ENCODE assay signal across 11 cellular contexts in genomic region chr7:87144173-87144657, GRCh38. TPM values are rescaled to one million over a fixed set of nuclear protein-coding genes. Genes with fewer than 3 reads are reported as not detected.
DNase-seq lines count a peak whose midpoint lies in the region; ATAC-seq and TF ChIP-seq lines count a peak whose summit lies in the region.
"Had no signal": no experiment of that assay in that cellular context is flagged by ENCODE, and none has a peak within 500 bp of the region (broad histone marks: within the 10 kb centered on the region; RNA-seq: fewer than 3 reads in every experiment).

No MANE protein-coding gene starts in this region.

- CTCF ChIA-PET in HEK293T (lab: Yijun Ruan, JAX) = no interaction called here

- POLR2A ChIA-PET in HEK293T (lab: Yijun Ruan, JAX) = interaction anchor here (1.1 kb wide), 1 partner anchor 8 kb away, joined by 3 read pairs; the partner anchor contains the start of gene DMTF1

- no peaks in the 10 kb centered on the region for H3K4me1 Mint-ChIP-seq in stimulated activated naive CD8-positive, alpha-beta T cell treated with anti-CD3 and anti-CD28 coated beads, Interleukin-15, amount 100 ng/mL, for 72 hours

- ATAC-seq in stimulated activated naive CD8-positive, alpha-beta T cell treated with anti-CD3 and anti-CD28 coated beads, Interleukin-15, amount 100 ng/mL, for 72 hours = peak; percentile 90
- ATAC-seq in stimulated activated naive CD8-positive, alpha-beta T cell treated with anti-CD3 and anti-CD28 coated beads, Interleukin-15, Interleukin-2, amounts not matched to agents 100 U/mL and 50 U/mL, for 24 hours = no peak
- peak; percentile 98 for ATAC-seq in HG02678 (IDR thresholded peaks at IDR 0.05; ENCODE audit: unreplicated experiment)
- ATAC-seq in HG03565 (IDR thresholded peaks at IDR 0.05; ENCODE audit: unreplicated experiment) = peak; percentile 97

- H3K27ac Mint-ChIP-seq in stimulated activated naive CD8-positive, alpha-beta T cell treated with anti-CD3 and anti-CD28 coated beads, Interleukin-15, amount 100 ng/mL, for 72 hours = no peak overlapping the region

- peaks cover 14% of the 10 kb centered on the region for H3K27me3 Mint-ChIP-seq in stimulated activated naive CD8-positive, alpha-beta T cell treated with anti-CD3 and anti-CD28 coated beads, Interleukin-15, amount 100 ng/mL, for 72 hours

- H3K9me3 Mint-ChIP-seq in stimulated activated naive CD8-positive, alpha-beta T cell treated with anti-CD3 and anti-CD28 coated beads, Interleukin-15, amount 100 ng/mL, for 72 hours = no peaks in the 10 kb centered on the region

- no peak for DNase-seq in stimulated activated naive CD8-positive, alpha-beta T cell treated with anti-CD3 and anti-CD28 coated beads, Interleukin-15, amount 100 ng/mL, for 72 hours
- DNase-seq in stimulated activated naive CD8-positive, alpha-beta T cell treated with anti-CD3 and anti-CD28 coated beads, Interleukin-15, Interleukin-2, amounts not matched to agents 100 U/mL and 50 U/mL, for 24 hours = no peak
- no peak for DNase-seq in hypothalamus (lab: John Stamatoyannopoulos, UW)
- DNase-seq in HEK293T (ENCODE audit: extremely low spot score) = no peak
- DNase-seq in NCI-H82 treated with DMSO at 0.1 percent for 48 hours (lab: John Stamatoyannopoulos, UW; ENCODE audit: unreplicated experiment) = no peak
- DNase-seq in dermis blood vessel endothelial cell = no peak
- DNase-seq: NCI-H1105, occipital lobe, Right ventricle myocardium superior had no signal

- H3K4me3 Mint-ChIP-seq in stimulated activated naive CD8-positive, alpha-beta T cell treated with anti-CD3 and anti-CD28 coated beads, Interleukin-15, amount 100 ng/mL, for 72 hours = no peak overlapping the region

TF ChIP-seq in HEK293T, 16 proteins besides CTCF, POLR2A, EP300 and RAD21:
- TF ChIP-seq HDGF (IDR thresholded peaks at IDR 0.05; ENCODE audit: borderline replicate concordance) (no peak), ARNT (IDR thresholded peaks at IDR 0.05) (no peak), ZNF384 (IDR thresholded peaks at IDR 0.05) (no peak), L3MBTL2 (conservative IDR thresholded peaks at IDR 0.05) (no peak), FOXA1 (IDR thresholded peaks at IDR 0.05) (no peak), SUZ12 (IDR thresholded peaks at IDR 0.05) (no peak), FOXK2 (IDR thresholded peaks at IDR 0.05) (no peak), NFRKB (IDR thresholded peaks at IDR 0.05) (no peak), TARDBP (IDR thresholded peaks at IDR 0.05) (no peak), CTBP1 (IDR thresholded peaks at IDR 0.05; ENCODE audit: borderline replicate concordance) (no peak)

RNA-seq across cellular contexts. Expression of gene DMTF1, which starts 8.0 kb away (rescaled TPM):
- total RNA-seq in dermis blood vessel endothelial cell = 44.4 and 72.0 TPM in 2 replicates
